ENCODE assay signal across 39 cellular contexts in genomic region chr19:34534206-34534605, GRCh38.
"Had no signal": no experiment of that assay in that cellular context is flagged by ENCODE, and none has a peak within 500 bp of the region (broad histone marks: within the 10 kb centered on the region; RNA-seq: fewer than 3 reads in every experiment).

No MANE protein-coding gene starts in this region.

- H3K27ac Mint-ChIP-seq: activated naive CD4-positive, alpha-beta T cell treated with anti-CD3 and anti-CD28 coated beads for 36 hours; activated naive CD4-positive, alpha-beta T cell treated with anti-CD3 and anti-CD28 coated beads, Interleukin-2, amount 10 ng/mL, durations not matched to agents 7 days and 5 days; activated naive CD4-positive, alpha-beta T cell treated with anti-CD3 and anti-CD28 coated beads, Interleukin-2, amount 50 U/mL, for 24 hours; activated naive CD4-positive, alpha-beta T cell treated with anti-CD3 and anti-CD28 coated beads, Interleukin-2, amount 50 U/mL, for 72 hours; activated naive CD8-positive, alpha-beta T cell; activated naive CD8-positive, alpha-beta T cell treated with anti-CD3 and anti-CD28 coated beads for 36 hours; activated naive CD8-positive, alpha-beta T cell treated with anti-CD3 and anti-CD28 coated beads, Interleukin-2, amount 10 ng/mL, durations not matched to agents 7 days and 5 days; activated naive CD8-positive, alpha-beta T cell treated with anti-CD3 and anti-CD28 coated beads, Interleukin-2, amount 50 U/mL, for 24 hours; activated T-cell treated with anti-CD3 and anti-CD28 coated beads, Interleukin-2, amount 50 U/mL, for 24 hours; activated T-cell treated with anti-CD3 and anti-CD28 coated beads, Interleukin-2, amount 50 U/mL, for 72 hours; activated T-helper 1 cell treated with anti-CD3 and anti-CD28 coated beads, Interleukin-12 subunit alpha, Interleukin-12 subunit beta, Interleukin-2, Interleukin-4 antibody, amounts not matched to agents 30 ng/mL and 10 ng/mL and 1 ng/mL, durations not matched to agents 14 hours and 24 hours and 36 hours; activated T-helper 17 cell treated with anti-CD3 and anti-CD28 coated beads, Interleukin-2, amount 50 U/mL, for 72 hours; activated T-helper 2 cell treated with anti-CD3 and anti-CD28 coated beads, Interferon-gamma antibody, Interleukin-2, Interleukin-4, amounts not matched to agents 10 μg/mL and 5 μg/mL and 100 μg/mL, durations not matched to agents 14 hours and 24 hours and 36 hours; brain had no signal

- H3K4me3 ChIP-seq: adrenal gland, ascending aorta, body of pancreas, breast epithelium, cardiac muscle cell had no signal

- H3K36me3 Mint-ChIP-seq: activated naive CD4-positive, alpha-beta T cell treated with anti-CD3 and anti-CD28 coated beads, Interleukin-2, amount 10 ng/mL, durations not matched to agents 7 days and 5 days; activated naive CD4-positive, alpha-beta T cell treated with anti-CD3 and anti-CD28 coated beads, Interleukin-2, amount 50 U/mL, for 24 hours; activated naive CD4-positive, alpha-beta T cell treated with anti-CD3 and anti-CD28 coated beads, Interleukin-2, amount 50 U/mL, for 72 hours; activated naive CD8-positive, alpha-beta T cell; activated naive CD8-positive, alpha-beta T cell treated with anti-CD3 and anti-CD28 coated beads for 36 hours; activated naive CD8-positive, alpha-beta T cell treated with anti-CD3 and anti-CD28 coated beads, Interleukin-2, amount 10 ng/mL, durations not matched to agents 7 days and 5 days; brain had no signal

- H3K27me3 Mint-ChIP-seq: activated naive CD4-positive, alpha-beta T cell treated with anti-CD3 and anti-CD28 coated beads, Interleukin-2, amount 10 ng/mL, durations not matched to agents 7 days and 5 days had no signal

- ATAC-seq: activated naive CD4-positive, alpha-beta T cell treated with anti-CD3 and anti-CD28 coated beads, Interleukin-2, amount 50 U/mL, for 72 hours; activated naive CD8-positive, alpha-beta T cell treated with anti-CD3 and anti-CD28 coated beads, Interleukin-2, amount 50 U/mL, for 24 hours; activated T-cell treated with anti-CD3 and anti-CD28 coated beads, Interleukin-2, amount 50 U/mL, for 4 hours; activated T-cell treated with anti-CD3 and anti-CD28 coated beads, Interleukin-2, amount 50 U/mL, for 72 hours; activated T-helper 17 cell treated with anti-CD3 and anti-CD28 coated beads, Interleukin-2, amount 50 U/mL, for 72 hours; body of pancreas had no signal

- FAIRE-seq: astrocyte, bronchial epithelial cell, colon had no signal

- H3K4me1 Mint-ChIP-seq: activated naive CD4-positive, alpha-beta T cell treated with anti-CD3 and anti-CD28 coated beads, Interleukin-2, amount 10 ng/mL, durations not matched to agents 7 days and 5 days; activated naive CD4-positive, alpha-beta T cell treated with anti-CD3 and anti-CD28 coated beads, Interleukin-2, amount 50 U/mL, for 24 hours; activated naive CD8-positive, alpha-beta T cell treated with anti-CD3 and anti-CD28 coated beads for 36 hours; activated naive CD8-positive, alpha-beta T cell treated with anti-CD3 and anti-CD28 coated beads, Interleukin-2, amount 10 ng/mL, durations not matched to agents 7 days and 5 days; activated naive CD8-positive, alpha-beta T cell treated with anti-CD3 and anti-CD28 coated beads, Interleukin-2, amount 50 U/mL, for 24 hours; activated T-helper 17 cell treated with anti-CD3 and anti-CD28 coated beads, Interleukin-2, amount 50 U/mL, for 72 hours; brain; central memory CD8-positive, alpha-beta T cell had no signal

- H3K36me3 ChIP-seq: adrenal gland, ascending aorta, brain microvascular endothelial cell, breast epithelium, cardiac muscle cell had no signal

- H3K27ac ChIP-seq: adrenal gland, ascending aorta, body of pancreas, brain microvascular endothelial cell, breast epithelium, cardiac muscle cell had no signal

- H3K4me3 Mint-ChIP-seq: activated naive CD4-positive, alpha-beta T cell treated with anti-CD3 and anti-CD28 coated beads for 36 hours; activated naive CD4-positive, alpha-beta T cell treated with anti-CD3 and anti-CD28 coated beads, Interleukin-2, amount 10 ng/mL, durations not matched to agents 7 days and 5 days; activated naive CD4-positive, alpha-beta T cell treated with anti-CD3 and anti-CD28 coated beads, Interleukin-2, amount 50 U/mL, for 24 hours; activated naive CD8-positive, alpha-beta T cell; activated naive CD8-positive, alpha-beta T cell treated with anti-CD3 and anti-CD28 coated beads for 36 hours; activated naive CD8-positive, alpha-beta T cell treated with anti-CD3 and anti-CD28 coated beads, Interleukin-2, amount 10 ng/mL, durations not matched to agents 7 days and 5 days; activated naive CD8-positive, alpha-beta T cell treated with anti-CD3 and anti-CD28 coated beads, Interleukin-2, amount 50 U/mL, for 24 hours; activated T-cell treated with anti-CD3 and anti-CD28 coated beads, Interleukin-2, amount 50 U/mL, for 24 hours; activated T-cell treated with anti-CD3 and anti-CD28 coated beads, Interleukin-2, amount 50 U/mL, for 4 hours; activated T-cell treated with anti-CD3 and anti-CD28 coated beads, Interleukin-2, amount 50 U/mL, for 72 hours; activated T-helper 1 cell treated with anti-CD3 and anti-CD28 coated beads, Interleukin-12 subunit alpha, Interleukin-12 subunit beta, Interleukin-2, Interleukin-4 antibody, amounts not matched to agents 30 ng/mL and 10 ng/mL and 1 ng/mL, durations not matched to agents 14 hours and 24 hours and 36 hours; activated T-helper 17 cell treated with anti-CD3 and anti-CD28 coated beads, Interleukin-2, amount 50 U/mL, for 72 hours; brain; central memory CD8-positive, alpha-beta T cell had no signal

- H3K9me3 ChIP-seq: adrenal gland, ascending aorta, body of pancreas, breast epithelium had no signal

- DNase-seq: activated effector memory CD4-positive, alpha-beta T cell treated with anti-CD3 and anti-CD28 coated beads, Interleukin-2, amount 50 U/mL, for 16 hours; activated effector memory CD4-positive, alpha-beta T cell treated with Interleukin-2 at 50 U/mL for 16 hours; activated gamma-delta T cell; activated naive CD4-positive, alpha-beta T cell; activated naive CD4-positive, alpha-beta T cell treated with anti-CD3 and anti-CD28 coated beads for 36 hours; activated naive CD4-positive, alpha-beta T cell treated with anti-CD3 and anti-CD28 coated beads, Interleukin-2, amount 10 ng/mL, durations not matched to agents 7 days and 5 days; activated naive CD4-positive, alpha-beta T cell treated with anti-CD3 and anti-CD28 coated beads, Interleukin-2, amount 50 U/mL, for 16 hours; activated naive CD4-positive, alpha-beta T cell treated with Interleukin-2 at 50 U/mL for 16 hours; activated naive CD8-positive, alpha-beta T cell treated with anti-CD3 and anti-CD28 coated beads for 36 hours; activated naive CD8-positive, alpha-beta T cell treated with anti-CD3 and anti-CD28 coated beads, Interleukin-2, amount 10 ng/mL, durations not matched to agents 7 days and 5 days; activated naive CD8-positive, alpha-beta T cell treated with anti-CD3 and anti-CD28 coated beads, Interleukin-2, amount 50 U/mL, for 24 hours; activated T-cell treated with anti-CD3 and anti-CD28 coated beads, Interleukin-2, amount 50 U/mL, for 24 hours; activated T-cell treated with anti-CD3 and anti-CD28 coated beads, Interleukin-2, amount 50 U/mL, for 4 hours; activated T-cell treated with anti-CD3 and anti-CD28 coated beads, Interleukin-2, amount 50 U/mL, for 48 hours; activated T-cell treated with anti-CD3 and anti-CD28 coated beads, Interleukin-2, amount 50 U/mL, for 72 hours; adrenal gland; amniotic stem cell; amygdala; anterior cingulate cortex; aorta; body of pancreas; brain microvascular endothelial cell; caudate nucleus; central memory CD4-positive, alpha-beta T cell; cerebellar nuclear complex had no signal

- H3K4me1 ChIP-seq: adrenal gland, ascending aorta, breast epithelium had no signal

- H3K27me3 ChIP-seq: ascending aorta, body of pancreas, brain microvascular endothelial cell, breast epithelium, cardiac muscle cell had no signal

- H3K9me3 Mint-ChIP-seq: activated naive CD4-positive, alpha-beta T cell treated with anti-CD3 and anti-CD28 coated beads for 36 hours; activated naive CD4-positive, alpha-beta T cell treated with anti-CD3 and anti-CD28 coated beads, Interleukin-2, amount 10 ng/mL, durations not matched to agents 7 days and 5 days; activated naive CD4-positive, alpha-beta T cell treated with anti-CD3 and anti-CD28 coated beads, Interleukin-2, amount 50 U/mL, for 24 hours; activated naive CD8-positive, alpha-beta T cell treated with anti-CD3 and anti-CD28 coated beads for 36 hours; activated naive CD8-positive, alpha-beta T cell treated with anti-CD3 and anti-CD28 coated beads, Interleukin-2, amount 50 U/mL, for 24 hours; activated T-cell treated with anti-CD3 and anti-CD28 coated beads, Interleukin-2, amount 50 U/mL, for 24 hours; activated T-cell treated with anti-CD3 and anti-CD28 coated beads, Interleukin-2, amount 50 U/mL, for 4 hours; activated T-cell treated with anti-CD3 and anti-CD28 coated beads, Interleukin-2, amount 50 U/mL, for 72 hours; activated T-helper 1 cell treated with anti-CD3 and anti-CD28 coated beads, Interleukin-12 subunit alpha, Interleukin-12 subunit beta, Interleukin-2, Interleukin-4 antibody, amounts not matched to agents 30 ng/mL and 10 ng/mL and 1 ng/mL, durations not matched to agents 14 hours and 24 hours and 36 hours; activated T-helper 17 cell treated with anti-CD3 and anti-CD28 coated beads, Interleukin-2, amount 50 U/mL, for 72 hours; activated T-helper 2 cell treated with anti-CD3 and anti-CD28 coated beads, Interferon-gamma antibody, Interleukin-2, Interleukin-4, amounts not matched to agents 10 μg/mL and 5 μg/mL and 100 μg/mL, durations not matched to agents 14 hours and 24 hours and 36 hours; brain; central memory CD8-positive, alpha-beta T cell had no signal
